Comparison of ENCODE assay signal across 1 cellular context in the genomic region with DNA sequence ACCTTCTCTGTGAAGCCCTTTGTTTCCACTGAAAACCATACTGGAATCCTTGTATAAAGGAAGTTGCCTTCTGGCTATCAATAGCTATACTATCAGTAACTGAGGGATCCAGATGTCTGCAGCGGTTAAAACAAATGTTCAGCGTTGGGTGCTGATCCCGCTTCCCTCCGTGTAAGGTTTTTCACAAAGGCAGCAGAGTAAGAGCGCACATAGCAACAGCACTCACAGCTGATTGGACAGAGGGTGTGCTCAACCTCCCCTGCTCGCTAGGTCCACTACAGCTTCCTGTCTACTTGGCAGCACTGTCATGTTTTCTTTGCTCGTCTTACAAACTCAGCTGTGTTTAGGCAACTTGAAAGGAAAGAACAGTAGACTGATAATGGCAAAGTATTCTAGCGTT.
TF ChIP-seq lines count a peak whose summit lies in the region.

No MANE protein-coding gene starts in this region.

TF ChIP-seq in HepG2, 621 proteins besides CTCF, POLR2A, EP300 and RAD21 (continued from another document and continues in another):
- TF ChIP-seq, protein P1, sequence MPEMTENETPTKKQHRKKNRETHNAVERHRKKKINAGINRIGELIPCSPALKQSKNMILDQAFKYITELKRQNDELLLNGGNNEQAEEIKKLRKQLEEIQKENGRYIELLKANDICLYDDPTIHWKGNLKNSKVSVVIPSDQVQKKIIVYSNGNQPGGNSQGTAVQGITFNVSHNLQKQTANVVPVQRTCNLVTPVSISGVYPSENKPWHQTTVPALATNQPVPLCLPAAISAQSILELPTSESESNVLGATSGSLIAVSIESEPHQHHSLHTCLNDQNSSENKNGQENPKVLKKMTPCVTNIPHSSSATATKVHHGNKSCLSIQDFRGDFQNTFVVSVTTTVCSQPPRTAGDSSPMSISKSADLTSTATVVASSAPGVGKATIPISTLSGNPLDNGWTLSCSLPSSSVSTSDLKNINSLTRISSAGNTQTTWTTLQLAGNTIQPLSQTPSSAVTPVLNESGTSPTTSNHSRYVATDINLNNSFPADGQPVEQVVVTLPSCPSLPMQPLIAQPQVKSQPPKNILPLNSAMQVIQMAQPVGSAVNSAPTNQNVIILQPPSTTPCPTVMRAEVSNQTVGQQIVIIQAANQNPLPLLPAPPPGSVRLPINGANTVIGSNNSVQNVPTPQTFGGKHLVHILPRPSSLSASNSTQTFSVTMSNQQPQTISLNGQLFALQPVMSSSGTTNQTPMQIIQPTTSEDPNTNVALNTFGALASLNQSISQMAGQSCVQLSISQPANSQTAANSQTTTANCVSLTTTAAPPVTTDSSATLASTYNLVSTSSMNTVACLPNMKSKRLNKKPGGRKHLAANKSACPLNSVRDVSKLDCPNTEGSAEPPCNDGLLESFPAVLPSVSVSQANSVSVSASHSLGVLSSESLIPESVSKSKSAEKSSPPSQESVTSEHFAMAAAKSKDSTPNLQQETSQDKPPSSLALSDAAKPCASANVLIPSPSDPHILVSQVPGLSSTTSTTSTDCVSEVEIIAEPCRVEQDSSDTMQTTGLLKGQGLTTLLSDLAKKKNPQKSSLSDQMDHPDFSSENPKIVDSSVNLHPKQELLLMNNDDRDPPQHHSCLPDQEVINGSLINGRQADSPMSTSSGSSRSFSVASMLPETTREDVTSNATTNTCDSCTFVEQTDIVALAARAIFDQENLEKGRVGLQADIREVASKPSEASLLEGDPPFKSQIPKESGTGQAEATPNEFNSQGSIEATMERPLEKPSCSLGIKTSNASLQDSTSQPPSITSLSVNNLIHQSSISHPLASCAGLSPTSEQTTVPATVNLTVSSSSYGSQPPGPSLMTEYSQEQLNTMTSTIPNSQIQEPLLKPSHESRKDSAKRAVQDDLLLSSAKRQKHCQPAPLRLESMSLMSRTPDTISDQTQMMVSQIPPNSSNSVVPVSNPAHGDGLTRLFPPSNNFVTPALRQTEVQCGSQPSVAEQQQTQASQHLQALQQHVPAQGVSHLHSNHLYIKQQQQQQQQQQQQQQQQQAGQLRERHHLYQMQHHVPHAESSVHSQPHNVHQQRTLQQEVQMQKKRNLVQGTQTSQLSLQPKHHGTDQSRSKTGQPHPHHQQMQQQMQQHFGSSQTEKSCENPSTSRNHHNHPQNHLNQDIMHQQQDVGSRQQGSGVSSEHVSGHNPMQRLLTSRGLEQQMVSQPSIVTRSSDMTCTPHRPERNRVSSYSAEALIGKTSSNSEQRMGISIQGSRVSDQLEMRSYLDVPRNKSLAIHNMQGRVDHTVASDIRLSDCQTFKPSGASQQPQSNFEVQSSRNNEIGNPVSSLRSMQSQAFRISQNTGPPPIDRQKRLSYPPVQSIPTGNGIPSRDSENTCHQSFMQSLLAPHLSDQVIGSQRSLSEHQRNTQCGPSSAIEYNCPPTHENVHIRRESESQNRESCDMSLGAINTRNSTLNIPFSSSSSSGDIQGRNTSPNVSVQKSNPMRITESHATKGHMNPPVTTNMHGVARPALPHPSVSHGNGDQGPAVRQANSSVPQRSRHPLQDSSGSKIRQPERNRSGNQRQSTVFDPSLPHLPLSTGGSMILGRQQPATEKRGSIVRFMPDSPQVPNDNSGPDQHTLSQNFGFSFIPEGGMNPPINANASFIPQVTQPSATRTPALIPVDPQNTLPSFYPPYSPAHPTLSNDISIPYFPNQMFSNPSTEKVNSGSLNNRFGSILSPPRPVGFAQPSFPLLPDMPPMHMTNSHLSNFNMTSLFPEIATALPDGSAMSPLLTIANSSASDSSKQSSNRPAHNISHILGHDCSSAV (CRISPR knock-in tag; IDR thresholded peaks at IDR 0.05; ENCODE audit: borderline replicate concordance), result no peak
- TF ChIP-seq SAP130 (CRISPR knock-in tag; IDR thresholded peaks at IDR 0.05; ENCODE audit: low read depth) (peak; percentile 74), ZNF615 (CRISPR knock-in tag; IDR thresholded peaks at IDR 0.05; ENCODE audit: borderline replicate concordance) (no peak), DPF2 (CRISPR knock-in tag; IDR thresholded peaks at IDR 0.05; ENCODE audit: borderline replicate concordance, low read depth) (no peak), PHF20 (CRISPR knock-in tag; IDR thresholded peaks at IDR 0.05) (no peak), NFKBIZ (CRISPR knock-in tag; IDR thresholded peaks at IDR 0.05) (no peak), AGO2 (optimal IDR thresholded peaks at IDR 0.05; ENCODE audit: low read depth, low read length) (no peak), SPEN (CRISPR knock-in tag; IDR thresholded peaks at IDR 0.05; ENCODE audit: low read depth) (no peak), ARID2 (CRISPR knock-in tag; IDR thresholded peaks at IDR 0.05; ENCODE audit: borderline replicate concordance) (no peak), GTF3A (CRISPR knock-in tag; conservative IDR thresholded peaks at IDR 0.05) (no peak), IRF2 (CRISPR knock-in tag; IDR thresholded peaks at IDR 0.05) (0 out of 2 replicates have a peak, but pooled peaks have one; percentile 29), ATF3 (CRISPR knock-in tag; IDR thresholded peaks at IDR 0.05) (no peak), FOXP1 (IDR thresholded peaks at IDR 0.05) (no peak), FOXP1 (CRISPR knock-in tag; IDR thresholded peaks at IDR 0.05) (no peak), ZNF839 (CRISPR knock-in tag; IDR thresholded peaks at IDR 0.05; ENCODE audit: borderline replicate concordance) (no peak), SALL2 (CRISPR knock-in tag; IDR thresholded peaks at IDR 0.05) (no peak), CBX1 (IDR thresholded peaks at IDR 0.05; ENCODE audit: low read depth) (no peak), ZNF660 (CRISPR knock-in tag; IDR thresholded peaks at IDR 0.05; ENCODE audit: borderline replicate concordance, low read depth) (no peak), ZGPAT (CRISPR knock-in tag; IDR thresholded peaks at IDR 0.05) (0 out of 2 replicates have a peak, but pooled peaks have one; percentile 32), SRF (IDR thresholded peaks at IDR 0.05; ENCODE audit: low read depth, low read length) (no peak), CREB1 (IDR thresholded peaks at IDR 0.05) (no peak), CREB1 (CRISPR knock-in tag; IDR thresholded peaks at IDR 0.05) (no peak), ZSCAN21 (CRISPR knock-in tag; IDR thresholded peaks at IDR 0.05; ENCODE audit: borderline replicate concordance) (peak; percentile 49; the same call in 1 of the 2 replicates), NR2F2 (IDR thresholded peaks at IDR 0.05; ENCODE audit: borderline replicate concordance, low read depth) (no peak), ZBTB14 (CRISPR knock-in tag; IDR thresholded peaks at IDR 0.05) (no peak), KDM6A (CRISPR knock-in tag; IDR thresholded peaks at IDR 0.05; ENCODE audit: low read depth) (no peak), MLLT10 (CRISPR knock-in tag; IDR thresholded peaks at IDR 0.05) (no peak), ZNF225 (CRISPR knock-in tag; IDR thresholded peaks at IDR 0.05) (no peak), ZNF333 (CRISPR knock-in tag; IDR thresholded peaks at IDR 0.05; ENCODE audit: borderline replicate concordance) (no peak), HOXA9 (CRISPR knock-in tag; IDR thresholded peaks at IDR 0.05; ENCODE audit: borderline replicate concordance) (no peak), ARNT (IDR thresholded peaks at IDR 0.05) (no peak), KAT7 (CRISPR knock-in tag; IDR thresholded peaks at IDR 0.05; ENCODE audit: borderline replicate concordance) (no peak), SIN3A (IDR thresholded peaks at IDR 0.05; ENCODE audit: borderline replicate concordance, low read depth, low read length) (no peak), DNMT1 (CRISPR knock-in tag; IDR thresholded peaks at IDR 0.05) (no peak), ZBTB21 (CRISPR knock-in tag; IDR thresholded peaks at IDR 0.05) (no peak), ZFP37 (CRISPR knock-in tag; IDR thresholded peaks at IDR 0.05; ENCODE audit: borderline replicate concordance) (no peak), NCOA2 (CRISPR knock-in tag; IDR thresholded peaks at IDR 0.05) (no peak), HDAC2 (CRISPR knock-in tag; IDR thresholded peaks at IDR 0.05) (0 out of 2 replicates have a peak, but pooled peaks have one; percentile 13), SNAPC2 (CRISPR knock-in tag; IDR thresholded peaks at IDR 0.05) (no peak), ZNF264 (CRISPR knock-in tag; IDR thresholded peaks at IDR 0.05) (no peak), JUN (CRISPR knock-in tag; IDR thresholded peaks at IDR 0.05) (no peak), RFXANK (CRISPR knock-in tag; IDR thresholded peaks at IDR 0.05) (peak; percentile 82; the same call in 1 of the 2 replicates), TGIF2 (CRISPR knock-in tag; IDR thresholded peaks at IDR 0.05) (no peak)
- TF ChIP-seq, protein P2, sequence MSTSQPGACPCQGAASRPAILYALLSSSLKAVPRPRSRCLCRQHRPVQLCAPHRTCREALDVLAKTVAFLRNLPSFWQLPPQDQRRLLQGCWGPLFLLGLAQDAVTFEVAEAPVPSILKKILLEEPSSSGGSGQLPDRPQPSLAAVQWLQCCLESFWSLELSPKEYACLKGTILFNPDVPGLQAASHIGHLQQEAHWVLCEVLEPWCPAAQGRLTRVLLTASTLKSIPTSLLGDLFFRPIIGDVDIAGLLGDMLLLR (CRISPR knock-in tag; IDR thresholded peaks at IDR 0.05), result no peak
- TF ChIP-seq, protein P3, sequence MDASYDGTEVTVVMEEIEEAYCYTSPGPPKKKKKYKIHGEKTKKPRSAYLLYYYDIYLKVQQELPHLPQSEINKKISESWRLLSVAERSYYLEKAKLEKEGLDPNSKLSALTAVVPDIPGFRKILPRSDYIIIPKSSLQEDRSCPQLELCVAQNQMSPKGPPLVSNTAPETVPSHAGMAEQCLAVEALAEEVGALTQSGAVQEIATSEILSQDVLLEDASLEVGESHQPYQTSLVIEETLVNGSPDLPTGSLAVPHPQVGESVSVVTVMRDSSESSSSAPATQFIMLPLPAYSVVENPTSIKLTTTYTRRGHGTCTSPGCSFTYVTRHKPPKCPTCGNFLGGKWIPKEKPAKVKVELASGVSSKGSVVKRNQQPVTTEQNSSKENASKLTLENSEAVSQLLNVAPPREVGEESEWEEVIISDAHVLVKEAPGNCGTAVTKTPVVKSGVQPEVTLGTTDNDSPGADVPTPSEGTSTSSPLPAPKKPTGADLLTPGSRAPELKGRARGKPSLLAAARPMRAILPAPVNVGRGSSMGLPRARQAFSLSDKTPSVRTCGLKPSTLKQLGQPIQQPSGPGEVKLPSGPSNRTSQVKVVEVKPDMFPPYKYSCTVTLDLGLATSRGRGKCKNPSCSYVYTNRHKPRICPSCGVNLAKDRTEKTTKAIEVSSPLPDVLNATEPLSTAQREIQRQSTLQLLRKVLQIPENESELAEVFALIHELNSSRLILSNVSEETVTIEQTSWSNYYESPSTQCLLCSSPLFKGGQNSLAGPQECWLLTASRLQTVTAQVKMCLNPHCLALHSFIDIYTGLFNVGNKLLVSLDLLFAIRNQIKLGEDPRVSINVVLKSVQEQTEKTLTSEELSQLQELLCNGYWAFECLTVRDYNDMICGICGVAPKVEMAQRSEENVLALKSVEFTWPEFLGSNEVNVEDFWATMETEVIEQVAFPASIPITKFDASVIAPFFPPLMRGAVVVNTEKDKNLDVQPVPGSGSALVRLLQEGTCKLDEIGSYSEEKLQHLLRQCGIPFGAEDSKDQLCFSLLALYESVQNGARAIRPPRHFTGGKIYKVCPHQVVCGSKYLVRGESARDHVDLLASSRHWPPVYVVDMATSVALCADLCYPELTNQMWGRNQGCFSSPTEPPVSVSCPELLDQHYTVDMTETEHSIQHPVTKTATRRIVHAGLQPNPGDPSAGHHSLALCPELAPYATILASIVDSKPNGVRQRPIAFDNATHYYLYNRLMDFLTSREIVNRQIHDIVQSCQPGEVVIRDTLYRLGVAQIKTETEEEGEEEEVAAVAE (CRISPR knock-in tag; IDR thresholded peaks at IDR 0.05; ENCODE audit: borderline replicate concordance), result peak; percentile 48; the same call in 1 of the 2 replicates
- TF ChIP-seq, protein P4, sequence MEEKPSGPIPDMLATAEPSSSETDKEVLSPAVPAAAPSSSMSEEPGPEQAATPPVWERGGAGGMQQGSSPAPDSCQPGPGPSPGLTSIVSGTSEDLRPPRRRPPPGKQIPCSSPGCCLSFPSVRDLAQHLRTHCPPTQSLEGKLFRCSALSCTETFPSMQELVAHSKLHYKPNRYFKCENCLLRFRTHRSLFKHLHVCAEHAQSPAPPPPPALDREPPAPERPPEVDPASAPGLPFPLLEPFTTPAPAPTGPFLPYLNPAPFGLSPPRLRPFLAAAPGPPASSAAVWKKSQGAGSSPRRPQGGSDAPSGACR (CRISPR knock-in tag; IDR thresholded peaks at IDR 0.05), result no peak
- TF ChIP-seq, protein P5, sequence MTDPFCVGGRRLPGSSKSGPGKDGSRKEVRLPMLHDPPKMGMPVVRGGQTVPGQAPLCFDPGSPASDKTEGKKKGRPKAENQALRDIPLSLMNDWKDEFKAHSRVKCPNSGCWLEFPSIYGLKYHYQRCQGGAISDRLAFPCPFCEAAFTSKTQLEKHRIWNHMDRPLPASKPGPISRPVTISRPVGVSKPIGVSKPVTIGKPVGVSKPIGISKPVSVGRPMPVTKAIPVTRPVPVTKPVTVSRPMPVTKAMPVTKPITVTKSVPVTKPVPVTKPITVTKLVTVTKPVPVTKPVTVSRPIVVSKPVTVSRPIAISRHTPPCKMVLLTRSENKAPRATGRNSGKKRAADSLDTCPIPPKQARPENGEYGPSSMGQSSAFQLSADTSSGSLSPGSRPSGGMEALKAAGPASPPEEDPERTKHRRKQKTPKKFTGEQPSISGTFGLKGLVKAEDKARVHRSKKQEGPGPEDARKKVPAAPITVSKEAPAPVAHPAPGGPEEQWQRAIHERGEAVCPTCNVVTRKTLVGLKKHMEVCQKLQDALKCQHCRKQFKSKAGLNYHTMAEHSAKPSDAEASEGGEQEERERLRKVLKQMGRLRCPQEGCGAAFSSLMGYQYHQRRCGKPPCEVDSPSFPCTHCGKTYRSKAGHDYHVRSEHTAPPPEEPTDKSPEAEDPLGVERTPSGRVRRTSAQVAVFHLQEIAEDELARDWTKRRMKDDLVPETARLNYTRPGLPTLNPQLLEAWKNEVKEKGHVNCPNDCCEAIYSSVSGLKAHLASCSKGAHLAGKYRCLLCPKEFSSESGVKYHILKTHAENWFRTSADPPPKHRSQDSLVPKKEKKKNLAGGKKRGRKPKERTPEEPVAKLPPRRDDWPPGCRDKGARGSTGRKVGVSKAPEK (CRISPR knock-in tag; IDR thresholded peaks at IDR 0.05; ENCODE audit: borderline replicate concordance), result no peak
